ENCODE assay signal across 8 cellular contexts in the genomic region with DNA sequence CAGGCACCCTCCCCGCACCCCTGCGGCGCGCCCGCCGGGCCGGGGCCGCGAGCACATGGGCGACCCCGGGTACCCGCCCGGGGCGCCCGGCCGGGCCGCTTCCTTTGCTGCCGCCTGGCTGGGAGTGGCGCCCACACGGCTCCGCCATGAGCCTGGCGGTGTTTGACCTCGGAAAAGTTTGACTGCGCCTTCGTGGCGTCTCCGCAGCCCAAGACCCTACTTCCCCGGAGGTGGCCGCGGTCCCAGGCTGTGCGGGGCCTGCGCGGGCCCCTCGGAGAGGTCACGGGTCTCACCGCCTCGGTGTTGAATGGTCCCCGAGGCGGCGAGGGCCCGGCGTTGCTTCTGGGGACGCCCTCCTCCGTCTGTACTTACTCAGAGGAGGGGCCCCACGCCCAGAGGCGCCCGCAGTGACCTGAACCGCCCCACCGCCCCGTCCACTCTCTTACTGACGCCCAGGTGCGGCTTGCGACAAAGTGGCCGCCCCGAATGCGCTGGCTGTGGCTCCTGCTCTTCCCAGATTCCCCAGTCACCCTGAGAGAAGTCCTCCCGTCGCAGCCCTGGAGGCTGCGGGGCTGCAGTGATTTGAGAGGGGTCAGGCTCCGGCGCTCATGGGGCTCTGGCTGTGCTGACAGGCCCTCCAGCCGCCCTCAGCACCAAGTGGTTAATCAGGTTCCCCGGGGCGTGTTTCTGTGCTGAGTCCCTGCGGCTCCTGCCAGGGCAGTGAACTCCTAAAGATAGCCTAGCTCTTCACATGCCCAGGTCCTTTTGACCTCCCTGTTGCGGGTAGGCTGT. TPM values are rescaled to one million over a fixed set of nuclear protein-coding genes. Genes with fewer than 3 reads are reported as not detected.
DNase-seq lines count a peak whose midpoint lies in the region; ATAC-seq, FAIRE-seq and TF ChIP-seq lines count a peak whose summit lies in the region.

No MANE protein-coding gene starts in this region.

- TF ChIP-seq CTCF in A549 (IDR thresholded peaks at IDR 0.05) (no peak), fibroblast of pulmonary artery (IDR thresholded peaks at IDR 0.05; ENCODE audit: low read length, missing control alignments) (no peak), neural progenitor cell (IDR thresholded peaks at IDR 0.05) (no peak)

- H3K9me3 Mint-ChIP-seq in neural progenitor cell, result no peaks in the 10 kb centered on the region

- H3K4me1 ChIP-seq in A549 (peaks cover 28% of the 10 kb centered on the region), HUES6 (ENCODE audit: control insufficient read depth, insufficient read depth, low read length) (peaks cover 21% of the 10 kb centered on the region), neural progenitor cell (peaks cover 15% of the 10 kb centered on the region)

- POLR2A ChIA-PET in A549 (lab: Yijun Ruan, JAX), result interaction anchor here (1.3 kb wide), 1 partner anchor 24 kb away, joined by 5 read pairs; no protein-coding TSS in a partner anchor

- H3F3A ChIP-seq in neural progenitor cell (ENCODE audit: low read depth), result peaks cover 27% of the 10 kb centered on the region

- 45% methylated on average over 29 of the region's 66 CpGs for WGBS in A549 (ENCODE audit: missing lambda C conversion rate)

- H3K4me3 Mint-ChIP-seq in neural progenitor cell, result peak overlapping the region; percentile 94

- H3K4me2 ChIP-seq in A549 (peak overlapping the region; percentile 90), neural progenitor cell (peak overlapping the region; percentile 80)

- peaks cover 28% of the 10 kb centered on the region for H3K4me1 Mint-ChIP-seq in neural progenitor cell

- no peak overlapping the region for H3K27ac Mint-ChIP-seq in neural progenitor cell

- TF ChIP-seq POLR2A in A549 (IDR thresholded peaks at IDR 0.05; ENCODE audit: low read length), result no peak

- DNase-seq in A549 (ENCODE audit: low read depth in 1 of 2, low spot score in 1 of 2) (peak in 1 of 2 experiments; percentile 53), fibroblast of pulmonary artery (ENCODE audit: low read depth) (no peak), neural progenitor cell (ENCODE audit: low spot score) (peak; percentile 66), inferior parietal cortex (ENCODE audit: extremely low spot score) (no peak)
- DNase-seq in activated T-cell treated with anti-CD3 and anti-CD28 coated beads, Interleukin-2, amount 50 U/mL, for 1 hour, result peak; percentile 56

- TF ChIP-seq RAD21 in A549 (conservative IDR thresholded peaks at IDR 0.05 in 1 of 2, IDR thresholded peaks at IDR 0.05 in 1 of 2), result no peak

- peak overlapping the region; percentile 89 for H3K4me3 ChIP-seq in A549
- H3K4me3 ChIP-seq in HUES6 (ENCODE audit: low read depth, low read length), result peak overlapping the region; percentile 66
- H3K4me3 ChIP-seq in fibroblast of pulmonary artery (replicated peaks; ENCODE audit: low read depth, low read length), result peak overlapping the region; percentile 64
- peak overlapping the region; percentile 79 for H3K4me3 ChIP-seq in neural progenitor cell

- ATAC-seq in A549 (peak; percentile 26 to 66; a peak in 4 of 6 replicates), GM18511 (IDR thresholded peaks at IDR 0.05; ENCODE audit: unreplicated experiment) (peak; percentile 27), GM21367 (IDR thresholded peaks at IDR 0.05; ENCODE audit: unreplicated experiment) (no peak)

- CTCF ChIA-PET in A549 (lab: Yijun Ruan, JAX), result interaction anchor here (1.1 kb wide), 1 partner anchor 193 kb away, joined by 3 read pairs; no protein-coding TSS in a partner anchor

- no peaks in the 10 kb centered on the region for H3K9me3 ChIP-seq in A549
- H3K9me3 ChIP-seq in HUES6 (ENCODE audit: control insufficient read depth, insufficient read depth, low read depth, low read length), result no peaks in the 10 kb centered on the region
- H3K9me3 ChIP-seq in neural progenitor cell (ENCODE audit: low read depth), result no peaks in the 10 kb centered on the region

- no peak for TF ChIP-seq EP300 in A549 (IDR thresholded peaks at IDR 0.05)

- peaks cover 68% of the 10 kb centered on the region for H4K20me1 ChIP-seq in neural progenitor cell (ENCODE audit: low read depth)

- peaks cover 9% of the 10 kb centered on the region for H3K27me3 Mint-ChIP-seq in neural progenitor cell (ENCODE audit: insufficient read depth, low read depth)

- H3K36me3 Mint-ChIP-seq in neural progenitor cell, result peaks cover 16% of the 10 kb centered on the region

- peak overlapping the region; percentile 30 for H2AFZ ChIP-seq in neural progenitor cell (replicated peaks)

- no peaks in the 10 kb centered on the region for H3K27me3 ChIP-seq in HUES6 (ENCODE audit: control insufficient read depth, insufficient read depth, low read length)
- H3K27me3 ChIP-seq in neural progenitor cell, result peaks cover 48% of the 10 kb centered on the region

- H3K27ac ChIP-seq in A549 (peak overlapping the region; percentile 90 to 99), HUES6 (ENCODE audit: low read depth, low read length) (peak overlapping the region; percentile 42; the same call in 1 of the 2 replicates), neural progenitor cell (no peak overlapping the region)

- no peak for FAIRE-seq in A549 (lab: Jason Lieb, UNC)

- H3K79me2 ChIP-seq in neural progenitor cell (ENCODE audit: low read depth), result peaks cover 41% of the 10 kb centered on the region

- H3K36me3 ChIP-seq in HUES6 (ENCODE audit: control insufficient read depth, insufficient read depth, low read length) (peaks cover 42% of the 10 kb centered on the region), neural progenitor cell (no peaks in the 10 kb centered on the region)

- H3K9ac ChIP-seq in HUES6 (ENCODE audit: low read length) (peak overlapping the region; percentile 75), neural progenitor cell (no peak overlapping the region)

TF ChIP-seq in A549, 52 proteins besides CTCF, POLR2A, EP300 and RAD21 (continues in another document):
- TF ChIP-seq JUN (IDR thresholded peaks at IDR 0.05), result peak in 1 of 2 experiments; percentile 41; a peak in 1 of 5 replicates
- TF ChIP-seq CBX8 (IDR thresholded peaks at IDR 0.05), result no peak
- TF ChIP-seq CHD2 (IDR thresholded peaks at IDR 0.05; ENCODE audit: low read length, partially characterized antibody), result no peak
- TF ChIP-seq BHLHE40 (IDR thresholded peaks at IDR 0.05; ENCODE audit: low read depth, low read length), result no peak
- TF ChIP-seq, protein P1, sequence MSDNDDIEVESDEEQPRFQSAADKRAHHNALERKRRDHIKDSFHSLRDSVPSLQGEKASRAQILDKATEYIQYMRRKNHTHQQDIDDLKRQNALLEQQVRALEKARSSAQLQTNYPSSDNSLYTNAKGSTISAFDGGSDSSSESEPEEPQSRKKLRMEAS (IDR thresholded peaks at IDR 0.05), result 0 out of 2 replicates have a peak, but pooled peaks have one; percentile 18
- no peak for TF ChIP-seq CEBPB (IDR thresholded peaks at IDR 0.05)
- TF ChIP-seq, protein P2, sequence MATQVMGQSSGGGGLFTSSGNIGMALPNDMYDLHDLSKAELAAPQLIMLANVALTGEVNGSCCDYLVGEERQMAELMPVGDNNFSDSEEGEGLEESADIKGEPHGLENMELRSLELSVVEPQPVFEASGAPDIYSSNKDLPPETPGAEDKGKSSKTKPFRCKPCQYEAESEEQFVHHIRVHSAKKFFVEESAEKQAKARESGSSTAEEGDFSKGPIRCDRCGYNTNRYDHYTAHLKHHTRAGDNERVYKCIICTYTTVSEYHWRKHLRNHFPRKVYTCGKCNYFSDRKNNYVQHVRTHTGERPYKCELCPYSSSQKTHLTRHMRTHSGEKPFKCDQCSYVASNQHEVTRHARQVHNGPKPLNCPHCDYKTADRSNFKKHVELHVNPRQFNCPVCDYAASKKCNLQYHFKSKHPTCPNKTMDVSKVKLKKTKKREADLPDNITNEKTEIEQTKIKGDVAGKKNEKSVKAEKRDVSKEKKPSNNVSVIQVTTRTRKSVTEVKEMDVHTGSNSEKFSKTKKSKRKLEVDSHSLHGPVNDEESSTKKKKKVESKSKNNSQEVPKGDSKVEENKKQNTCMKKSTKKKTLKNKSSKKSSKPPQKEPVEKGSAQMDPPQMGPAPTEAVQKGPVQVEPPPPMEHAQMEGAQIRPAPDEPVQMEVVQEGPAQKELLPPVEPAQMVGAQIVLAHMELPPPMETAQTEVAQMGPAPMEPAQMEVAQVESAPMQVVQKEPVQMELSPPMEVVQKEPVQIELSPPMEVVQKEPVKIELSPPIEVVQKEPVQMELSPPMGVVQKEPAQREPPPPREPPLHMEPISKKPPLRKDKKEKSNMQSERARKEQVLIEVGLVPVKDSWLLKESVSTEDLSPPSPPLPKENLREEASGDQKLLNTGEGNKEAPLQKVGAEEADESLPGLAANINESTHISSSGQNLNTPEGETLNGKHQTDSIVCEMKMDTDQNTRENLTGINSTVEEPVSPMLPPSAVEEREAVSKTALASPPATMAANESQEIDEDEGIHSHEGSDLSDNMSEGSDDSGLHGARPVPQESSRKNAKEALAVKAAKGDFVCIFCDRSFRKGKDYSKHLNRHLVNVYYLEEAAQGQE (IDR thresholded peaks at IDR 0.05), result no peak
- TF ChIP-seq ESRRA (IDR thresholded peaks at IDR 0.05; ENCODE audit: borderline replicate concordance, low read length), result no peak
- TF ChIP-seq ZSCAN20 (CRISPR knock-in tag; IDR thresholded peaks at IDR 0.05), result no peak
- TF ChIP-seq SREBF2 (IDR thresholded peaks at IDR 0.05), result no peak
- no peak for TF ChIP-seq MAZ (IDR thresholded peaks at IDR 0.05; ENCODE audit: borderline replicate concordance, low read depth, low read length)

RNA-seq across cellular contexts. Expression of a gene that starts 5.8 kb away (rescaled TPM):
- 32.9 and 40.5 TPM in 2 replicates for polyA plus RNA-seq in A549 (2011; rRNA removed)
- 36.7 and 37.8 TPM in 2 replicates for polyA plus RNA-seq in A549 (2012; cell fraction: cytosol; rRNA removed)
- polyA plus RNA-seq in A549 (2012; cell fraction: nucleus; rRNA removed), result 60.3 and 70.4 TPM in 2 replicates
- 37.5 to 41.9 TPM (median 40.8 TPM) in 3 replicates for polyA plus RNA-seq in A549 (2017; fragmentation: RNase III; extraction: RNeasy Plus Mini Kit Qiagen cat#74134 plus additional on column Dnase treatment)
- polyA minus RNA-seq in A549 (2011; rRNA and poly(A)+ RNA removed), result 25.3 and 30.9 TPM in 2 replicates
- total RNA-seq in neural progenitor cell (ENCODE audit: low replicate concordance), result 28.7 and 46.5 TPM in 2 replicates

RNA-seq across cellular contexts. Expression of a gene that starts 25.1 kb away (rescaled TPM):
- polyA plus RNA-seq in A549 (2011; rRNA removed) (33.4 and 35.7 TPM in 2 replicates), A549 (2017; fragmentation: RNase III; extraction: RNeasy Plus Mini Kit Qiagen cat#74134 plus additional on column Dnase treatment) (24.4 to 25.9 TPM (median 25.2 TPM) in 3 replicates)
- polyA plus RNA-seq in A549 (2012; cell fraction: cytosol; rRNA removed), result 5.3 and 5.7 TPM in 2 replicates
- 4.6 and 7.0 TPM in 2 replicates for polyA plus RNA-seq in A549 (2012; cell fraction: nucleus; rRNA removed)
- polyA minus RNA-seq in A549 (2011; rRNA and poly(A)+ RNA removed), result 29.0 and 31.2 TPM in 2 replicates
- 43.9 and 81.6 TPM in 2 replicates for total RNA-seq in neural progenitor cell (ENCODE audit: low replicate concordance)

RNA-seq across cellular contexts. Expression of a gene that starts 46.7 kb away (rescaled TPM):
- polyA plus RNA-seq in A549 (2011; rRNA removed) (2.4 TPM in 2 replicates), A549 (2017; fragmentation: RNase III; extraction: RNeasy Plus Mini Kit Qiagen cat#74134 plus additional on column Dnase treatment) (2.1 to 3.1 TPM (median 2.9 TPM) in 3 replicates)
- polyA plus RNA-seq in A549 (2012; cell fraction: cytosol; rRNA removed), result 2.0 and 2.1 TPM in 2 replicates
- polyA plus RNA-seq in A549 (2012; cell fraction: nucleus; rRNA removed), result 0.72 and 0.77 TPM in 2 replicates
- 0.88 and 1.4 TPM in 2 replicates for polyA minus RNA-seq in A549 (2011; rRNA and poly(A)+ RNA removed)
- total RNA-seq in neural progenitor cell (ENCODE audit: low replicate concordance), result 1.1 TPM in 2 replicates

Comparison
In these comparisons a context has a peak if more than half of its experiments do, and no peak if none do; other contexts are left out.
1. DNase-seq: peak in activated T-cell treated with anti-CD3 and anti-CD28 coated beads, Interleukin-2, amount 50 U/mL, for 1 hour (single experiment) and neural progenitor cell (single experiment); none in fibroblast of pulmonary artery (single experiment) and inferior parietal cortex (single experiment).
2. Peak in every context shown above with its lines, with median percentiles within 50 percentile points of each other: H3K4me3 ChIP-seq.